22 cellular contexts compared by ENCODE assay signal in the genomic region with DNA sequence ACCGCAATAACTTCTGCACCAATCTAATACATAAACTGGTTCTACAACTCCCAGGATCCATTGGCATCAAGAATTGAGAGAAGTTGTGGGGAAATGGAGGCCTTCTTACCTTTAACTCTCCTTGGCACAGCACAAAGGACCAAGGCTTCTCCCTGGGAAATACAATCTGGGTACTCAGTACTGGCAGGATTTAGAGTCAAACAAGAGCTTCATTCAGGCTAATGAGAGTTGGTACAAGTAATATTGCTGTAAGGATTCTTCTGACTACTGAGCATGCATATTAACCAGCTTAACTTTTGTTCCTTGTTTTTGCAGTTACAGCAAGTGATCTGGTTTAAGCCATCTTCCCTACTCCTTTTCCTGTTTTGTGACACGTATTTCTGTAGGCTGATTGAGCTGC.
A peak's percentile ranks its signal among the peaks of the same experiment; 100 is the strongest.
DNase-seq lines count a peak whose midpoint lies in the region; ATAC-seq and TF ChIP-seq lines count a peak whose summit lies in the region.
"Had no signal": no experiment of that assay in that cellular context is flagged by ENCODE, and none has a peak within 500 bp of the region (broad histone marks: within the 10 kb centered on the region; RNA-seq: fewer than 3 reads in every experiment).

No MANE protein-coding gene starts in this region.

- no peak for DNase-seq in activated CD8-positive, alpha-beta T cell treated with anti-CD3 and anti-CD28 coated beads, Interleukin-2, amount 10 ng/mL, durations not matched to agents 7 days and 5 days
- DNase-seq in activated CD8-positive, alpha-beta T cell treated with anti-CD3 and anti-CD28 coated beads for 36 hours = no peak
- DNase-seq in T-helper 17 cell (no peak), substantia nigra (lab: John Stamatoyannopoulos, UW) (no peak)
- DNase-seq in activated T-helper 1 cell treated with anti-CD3 and anti-CD28 coated beads, Interleukin-12 subunit alpha, Interleukin-12 subunit beta, Interleukin-2, Interleukin-4 antibody, amounts not matched to agents 30 ng/mL and 10 ng/mL and 1 ng/mL, durations not matched to agents 14 hours and 24 hours and 36 hours (ENCODE audit: low spot score) = no peak
- DNase-seq: BE2C; GM23248; H9; NCI-H1092 treated with DMSO at 0.1 percent for 48 hours; NCI-H1436 treated with DMSO at 0.1 percent for 48 hours; NCI-H1930; NCI-H226; NCI-H524; NCI-H774; NK-92 treated with Interleukin-12 subunit alpha and Interleukin-12 subunit beta, amount 100 ng/mL, for 24 hours had no signal

- H3K27ac ChIP-seq in layer of hippocampus (ENCODE audit: low read depth, low read length) (peak overlapping the region; percentile 8), substantia nigra (ENCODE audit: low read depth, low read length, poor library complexity, severe bottlenecking) (peak overlapping the region; percentile 3)
- H3K27ac ChIP-seq: A549, GM23248, KMS-11 had no signal

- H3K27me3 ChIP-seq in layer of hippocampus (ENCODE audit: control insufficient read depth, insufficient read depth, low read length) = no peaks in the 10 kb centered on the region
- H3K27me3 ChIP-seq: BE2C had no signal

- CTCF ChIA-PET in activated CD8-positive, alpha-beta T cell treated with anti-CD3 and anti-CD28 coated beads, Interleukin-2, amount 10 ng/mL, durations not matched to agents 7 days and 5 days (lab: Charles Lee) = interaction anchor here (0.6 to 1.0 kb wide), 2 partner anchors 78 to 104 kb away, joined by 3 read pairs; no protein-coding TSS in a partner anchor
- CTCF ChIA-PET in activated CD8-positive, alpha-beta T cell treated with anti-CD3 and anti-CD28 coated beads for 36 hours (lab: Charles Lee) = interaction anchor here (0.8 kb wide), 1 partner anchor 9 kb away, joined by 3 read pairs; no protein-coding TSS in a partner anchor

- H3K4me1 Mint-ChIP-seq in activated CD8-positive, alpha-beta T cell treated with anti-CD3 and anti-CD28 coated beads, Interleukin-2, amount 10 ng/mL, durations not matched to agents 7 days and 5 days (ENCODE audit: low read depth) = peaks cover 58% of the 10 kb centered on the region
- peaks cover 11% of the 10 kb centered on the region for H3K4me1 Mint-ChIP-seq in activated CD8-positive, alpha-beta T cell treated with anti-CD3 and anti-CD28 coated beads for 36 hours (ENCODE audit: low read depth)
- H3K4me1 Mint-ChIP-seq in T-helper 17 cell = peaks cover 13% of the 10 kb centered on the region
- H3K4me1 Mint-ChIP-seq in activated T-helper 1 cell treated with anti-CD3 and anti-CD28 coated beads, Interleukin-12 subunit alpha, Interleukin-12 subunit beta, Interleukin-2, Interleukin-4 antibody, amounts not matched to agents 30 ng/mL and 10 ng/mL and 1 ng/mL, durations not matched to agents 14 hours and 24 hours and 36 hours (ENCODE audit: low read depth) = peaks cover 48% of the 10 kb centered on the region

- no peaks in the 10 kb centered on the region for H3K9me3 ChIP-seq in T-helper 17 cell (ENCODE audit: control insufficient read depth, low read length, poor library complexity, severe bottlenecking)
- H3K9me3 ChIP-seq: A549, BE2C had no signal

- no peak for TF ChIP-seq CTCF in activated CD8-positive, alpha-beta T cell treated with anti-CD3 and anti-CD28 coated beads for 36 hours (IDR thresholded peaks at IDR 0.05)

- intact Hi-C loops in activated CD8-positive, alpha-beta T cell treated with anti-CD3 and anti-CD28 coated beads for 36 hours (cut with micrococcal nuclease) = no loop called here
- intact Hi-C loops in activated T-helper 1 cell treated with anti-CD3 and anti-CD28 coated beads, Interleukin-12 subunit alpha, Interleukin-12 subunit beta, Interleukin-2, Interleukin-4 antibody, amounts not matched to agents 30 ng/mL and 10 ng/mL and 1 ng/mL, durations not matched to agents 14 hours and 24 hours and 36 hours (cut with micrococcal nuclease) = no loop called here

- no peaks in the 10 kb centered on the region for H3K27me3 Mint-ChIP-seq in activated CD8-positive, alpha-beta T cell treated with anti-CD3 and anti-CD28 coated beads, Interleukin-2, amount 10 ng/mL, durations not matched to agents 7 days and 5 days (ENCODE audit: low read depth)
- H3K27me3 Mint-ChIP-seq in activated CD8-positive, alpha-beta T cell treated with anti-CD3 and anti-CD28 coated beads for 36 hours = no peaks in the 10 kb centered on the region
- no peaks in the 10 kb centered on the region for H3K27me3 Mint-ChIP-seq in T-helper 17 cell
- no peaks in the 10 kb centered on the region for H3K27me3 Mint-ChIP-seq in activated T-helper 1 cell treated with anti-CD3 and anti-CD28 coated beads, Interleukin-12 subunit alpha, Interleukin-12 subunit beta, Interleukin-2, Interleukin-4 antibody, amounts not matched to agents 30 ng/mL and 10 ng/mL and 1 ng/mL, durations not matched to agents 14 hours and 24 hours and 36 hours (ENCODE audit: insufficient read depth)

- peak overlapping the region; percentile 53 for H3K4me3 Mint-ChIP-seq in activated CD8-positive, alpha-beta T cell treated with anti-CD3 and anti-CD28 coated beads, Interleukin-2, amount 10 ng/mL, durations not matched to agents 7 days and 5 days
- no peak overlapping the region for H3K4me3 Mint-ChIP-seq in activated CD8-positive, alpha-beta T cell treated with anti-CD3 and anti-CD28 coated beads for 36 hours
- H3K4me3 Mint-ChIP-seq in T-helper 17 cell = no peak overlapping the region
- no peak overlapping the region for H3K4me3 Mint-ChIP-seq in activated T-helper 1 cell treated with anti-CD3 and anti-CD28 coated beads, Interleukin-12 subunit alpha, Interleukin-12 subunit beta, Interleukin-2, Interleukin-4 antibody, amounts not matched to agents 30 ng/mL and 10 ng/mL and 1 ng/mL, durations not matched to agents 14 hours and 24 hours and 36 hours
- H3K4me3 Mint-ChIP-seq: H9 had no signal

- no peak for ATAC-seq in activated CD8-positive, alpha-beta T cell treated with anti-CD3 and anti-CD28 coated beads, Interleukin-2, amount 10 ng/mL, durations not matched to agents 7 days and 5 days
- ATAC-seq in activated CD8-positive, alpha-beta T cell treated with anti-CD3 and anti-CD28 coated beads for 36 hours = no peak
- ATAC-seq in T-helper 17 cell = no peak
- ATAC-seq in GM19328 (IDR thresholded peaks at IDR 0.05; ENCODE audit: unreplicated experiment) = no peak
- ATAC-seq in HG03196 (IDR thresholded peaks at IDR 0.05; ENCODE audit: unreplicated experiment) = no peak
- ATAC-seq: A549, GM12878, Panc1 had no signal

- H3K9me3 Mint-ChIP-seq in activated CD8-positive, alpha-beta T cell treated with anti-CD3 and anti-CD28 coated beads, Interleukin-2, amount 10 ng/mL, durations not matched to agents 7 days and 5 days (ENCODE audit: insufficient read depth) = peaks cover 11% of the 10 kb centered on the region
- H3K9me3 Mint-ChIP-seq in activated CD8-positive, alpha-beta T cell treated with anti-CD3 and anti-CD28 coated beads for 36 hours = peaks cover 10% of the 10 kb centered on the region
- H3K9me3 Mint-ChIP-seq in activated T-helper 1 cell treated with anti-CD3 and anti-CD28 coated beads, Interleukin-12 subunit alpha, Interleukin-12 subunit beta, Interleukin-2, Interleukin-4 antibody, amounts not matched to agents 30 ng/mL and 10 ng/mL and 1 ng/mL, durations not matched to agents 14 hours and 24 hours and 36 hours = peaks cover 5% of the 10 kb centered on the region
- H3K9me3 Mint-ChIP-seq: H9 had no signal

- H3K27ac Mint-ChIP-seq in activated CD8-positive, alpha-beta T cell treated with anti-CD3 and anti-CD28 coated beads, Interleukin-2, amount 10 ng/mL, durations not matched to agents 7 days and 5 days = peak overlapping the region; percentile 87
- H3K27ac Mint-ChIP-seq in activated CD8-positive, alpha-beta T cell treated with anti-CD3 and anti-CD28 coated beads for 36 hours = no peak overlapping the region
- peak overlapping the region; percentile 22 for H3K27ac Mint-ChIP-seq in T-helper 17 cell
- H3K27ac Mint-ChIP-seq in activated T-helper 1 cell treated with anti-CD3 and anti-CD28 coated beads, Interleukin-12 subunit alpha, Interleukin-12 subunit beta, Interleukin-2, Interleukin-4 antibody, amounts not matched to agents 30 ng/mL and 10 ng/mL and 1 ng/mL, durations not matched to agents 14 hours and 24 hours and 36 hours = no peak overlapping the region
- H3K27ac Mint-ChIP-seq: H9 had no signal

- POLR2A ChIA-PET in activated CD8-positive, alpha-beta T cell treated with anti-CD3 and anti-CD28 coated beads, Interleukin-2, amount 10 ng/mL, durations not matched to agents 7 days and 5 days (lab: Charles Lee) = no interaction called here
- POLR2A ChIA-PET in activated CD8-positive, alpha-beta T cell treated with anti-CD3 and anti-CD28 coated beads for 36 hours (lab: Charles Lee) = no interaction called here

- H3K36me3 Mint-ChIP-seq in activated CD8-positive, alpha-beta T cell treated with anti-CD3 and anti-CD28 coated beads, Interleukin-2, amount 10 ng/mL, durations not matched to agents 7 days and 5 days (ENCODE audit: low read depth) = peaks cover 44% of the 10 kb centered on the region
- H3K36me3 Mint-ChIP-seq in activated CD8-positive, alpha-beta T cell treated with anti-CD3 and anti-CD28 coated beads for 36 hours (ENCODE audit: low read depth) = peaks cover 11% of the 10 kb centered on the region
- no peaks in the 10 kb centered on the region for H3K36me3 Mint-ChIP-seq in T-helper 17 cell (ENCODE audit: low read depth)
- H3K36me3 Mint-ChIP-seq in activated T-helper 1 cell treated with anti-CD3 and anti-CD28 coated beads, Interleukin-12 subunit alpha, Interleukin-12 subunit beta, Interleukin-2, Interleukin-4 antibody, amounts not matched to agents 30 ng/mL and 10 ng/mL and 1 ng/mL, durations not matched to agents 14 hours and 24 hours and 36 hours (ENCODE audit: low read depth) = peaks cover 48% of the 10 kb centered on the region

Comparison
In these comparisons a context has a peak if more than half of its experiments do, and no peak if none do; other contexts are left out.
1. H3K27ac Mint-ChIP-seq: peak in activated CD8-positive, alpha-beta T cell treated with anti-CD3 and anti-CD28 coated beads, Interleukin-2, amount 10 ng/mL, durations not matched to agents 7 days and 5 days (single experiment) and T-helper 17 cell (single experiment); none in activated CD8-positive, alpha-beta T cell treated with anti-CD3 and anti-CD28 coated beads for 36 hours (single experiment) and activated T-helper 1 cell treated with anti-CD3 and anti-CD28 coated beads, Interleukin-12 subunit alpha, Interleukin-12 subunit beta, Interleukin-2, Interleukin-4 antibody, amounts not matched to agents 30 ng/mL and 10 ng/mL and 1 ng/mL, durations not matched to agents 14 hours and 24 hours and 36 hours (single experiment).